In genomic region chr4:101199507-101200285, GRCh38 we compare ENCODE assay signal across 11 cellular contexts.
A peak's percentile ranks its signal among the peaks of the same experiment; 100 is the strongest.
DNase-seq lines count a peak whose midpoint lies in the region; ATAC-seq, FAIRE-seq and TF ChIP-seq lines count a peak whose summit lies in the region.
"Had no signal": no experiment of that assay in that cellular context is flagged by ENCODE, and none has a peak within 500 bp of the region (broad histone marks: within the 10 kb centered on the region; RNA-seq: fewer than 3 reads in every experiment).

No MANE protein-coding gene starts in this region.

- peak; percentile 75 for FAIRE-seq in endothelial cell of umbilical vein (lab: Jason Lieb, UNC)

- H3K27me3 Mint-ChIP-seq in Calu3 (ENCODE audit: unreplicated experiment), result no peaks in the 10 kb centered on the region

- peaks cover 19% of the 10 kb centered on the region for H3K4me1 ChIP-seq in endothelial cell of umbilical vein (ENCODE audit: control insufficient read depth, extremely low read depth, insufficient read depth, low read length)

- no peak for DNase-seq in Calu3
- DNase-seq in LHCN-M2 (ENCODE audit: low read depth), result peak; percentile 72
- peak; percentile 47 for DNase-seq in endothelial cell of umbilical vein (ENCODE audit: low read depth, low spot score)
- DNase-seq in myocyte (ENCODE audit: low read depth), result peak; percentile 53
- DNase-seq in germinal center (ENCODE audit: low spot score), result no peak
- DNase-seq in NCI-H446 (lab: John Stamatoyannopoulos, UW), result no peak
- no peak for DNase-seq in NCI-H446 treated with DMSO at 0.1 percent for 48 hours (lab: John Stamatoyannopoulos, UW)
- DNase-seq: activated CD8-positive, alpha-beta memory T cell treated with anti-CD3 and anti-CD28 coated beads, Interleukin-2, amount 50 U/mL, for 4 hours; aorta; occipital lobe had no signal

- CTCF ChIA-PET in Calu3 (lab: Charles Lee) (no interaction called here), endothelial cell of umbilical vein (lab: Charles Lee) (no interaction called here)

- H2AFZ ChIP-seq in endothelial cell of umbilical vein (ENCODE audit: low read depth, low read length), result no peak overlapping the region

- H3K9me3 Mint-ChIP-seq in Calu3 (ENCODE audit: low read depth, unreplicated experiment), result no peaks in the 10 kb centered on the region

- no peak overlapping the region for H3K9ac ChIP-seq in endothelial cell of umbilical vein (replicated peaks; ENCODE audit: extremely low read depth, insufficient read depth, low read length)

- intact Hi-C loops in Calu3 (cut with micrococcal nuclease; ENCODE audit: unreplicated experiment) (no loop called here), endothelial cell of umbilical vein (cut with micrococcal nuclease) (loop anchor here (5.0 kb wide), 1 partner anchor 148 kb away; the partner anchor contains the start of gene PPP3CA)

- no peaks in the 10 kb centered on the region for H3K9me3 ChIP-seq in endothelial cell of umbilical vein (replicated peaks; ENCODE audit: control insufficient read depth, insufficient read depth, low read length)

- no peak overlapping the region for H3K4me3 Mint-ChIP-seq in Calu3 (ENCODE audit: low read depth, unreplicated experiment)

- H3K4me2 ChIP-seq in endothelial cell of umbilical vein (ENCODE audit: insufficient read depth, low read length), result peak overlapping the region; percentile 81

- H3K27ac Mint-ChIP-seq in Calu3 (ENCODE audit: unreplicated experiment), result peak overlapping the region; percentile 94

- POLR2A ChIA-PET in endothelial cell of umbilical vein (lab: Charles Lee), result no interaction called here

- H3K9me1 ChIP-seq in endothelial cell of umbilical vein (replicated peaks; ENCODE audit: control insufficient read depth, extremely low read depth, insufficient read depth, low read length), result no peaks in the 10 kb centered on the region

- H3K27me3 ChIP-seq in endothelial cell of umbilical vein (ENCODE audit: control insufficient read depth in 2 of 2, insufficient read depth in 2 of 2, low read length in 2 of 2), result no peaks in the 10 kb centered on the region

- H3K36me3 Mint-ChIP-seq in Calu3 (ENCODE audit: insufficient read depth, unreplicated experiment), result no peaks in the 10 kb centered on the region

- no peaks in the 10 kb centered on the region for H4K20me1 ChIP-seq in endothelial cell of umbilical vein (replicated peaks; ENCODE audit: control insufficient read depth, extremely low read depth, insufficient read depth, low read length)

- H3K79me2 ChIP-seq in endothelial cell of umbilical vein (ENCODE audit: control insufficient read depth, insufficient read depth, low read length), result peaks cover 3% of the 10 kb centered on the region

- H3K4me1 Mint-ChIP-seq in Calu3 (ENCODE audit: low read depth, unreplicated experiment), result peaks cover 17% of the 10 kb centered on the region

- ATAC-seq in HG03521 (IDR thresholded peaks at IDR 0.05; ENCODE audit: unreplicated experiment), result no peak

- dilution Hi-C loops in endothelial cell of umbilical vein (cut with MboI; ENCODE audit: extremely low pct_ligation_motif_present, low sequenced_read_pairs), result no loop called here

- TF ChIP-seq POLR2A in endothelial cell of umbilical vein (IDR thresholded peaks at IDR 0.05; ENCODE audit: low read depth, low read length), result no peak

- BruUV-seq in Calu3 (replicated peaks; lab: Mats Ljungman, UMichigan) (no TSS peak), endothelial cell of umbilical vein (replicated peaks; lab: Mats Ljungman, UMichigan) (no TSS peak)

- peak overlapping the region; percentile 81 for H3K27ac ChIP-seq in endothelial cell of umbilical vein (ENCODE audit: insufficient read depth, low read depth, low read length)

- H3K36me3 ChIP-seq in endothelial cell of umbilical vein (ENCODE audit: control insufficient read depth in 2 of 2, extremely low read depth in 1 of 2, insufficient read depth in 2 of 2, low read length in 2 of 2), result no peaks in the 10 kb centered on the region

- TF ChIP-seq CTCF in Calu3 (IDR thresholded peaks at IDR 0.05; ENCODE audit: unreplicated experiment), result no peak
- no peak for TF ChIP-seq CTCF in endothelial cell of umbilical vein (IDR thresholded peaks at IDR 0.05; ENCODE audit: extremely low read depth in 1 of 2, insufficient read depth in 1 of 2, low read depth in 1 of 2, low read length in 2 of 2)

- no peak overlapping the region for H3K4me3 ChIP-seq in endothelial cell of umbilical vein (replicated peaks in 1 of 3; ENCODE audit: insufficient read depth in 1 of 3, low read depth in 1 of 3, low read length in 3 of 3)

TF ChIP-seq in endothelial cell of umbilical vein, 7 proteins besides CTCF, POLR2A, EP300 and RAD21:
- no peak for TF ChIP-seq GATA2 (IDR thresholded peaks at IDR 0.05; ENCODE audit: insufficient read depth, insufficient read length, low read depth, low read length)
- TF ChIP-seq FOS (IDR thresholded peaks at IDR 0.05; ENCODE audit: borderline replicate concordance, insufficient read depth, low read length), result no peak
- TF ChIP-seq MYC (IDR thresholded peaks at IDR 0.05; ENCODE audit: low read depth, low read length), result no peak
- no peak for TF ChIP-seq JUN (IDR thresholded peaks at IDR 0.05; ENCODE audit: borderline replicate concordance, insufficient read depth, insufficient read length, low read depth)
- no peak for TF ChIP-seq POLR2AphosphoS5 (IDR thresholded peaks at IDR 0.05; ENCODE audit: insufficient read depth, low read depth, low read length)
- no peak for TF ChIP-seq EZH2 (IDR thresholded peaks at IDR 0.05; ENCODE audit: borderline replicate concordance, low read depth, low read length, severe bottlenecking)
- no peak for TF ChIP-seq MAX (IDR thresholded peaks at IDR 0.05; ENCODE audit: insufficient read depth, insufficient read length)

Comparison
In these comparisons a context has a peak if more than half of its experiments do, and no peak if none do; other contexts are left out.
1. DNase-seq: peak in LHCN-M2 (single experiment), endothelial cell of umbilical vein (single experiment) and myocyte (single experiment); none in Calu3 (single experiment), germinal center (single experiment), NCI-H446 (0 of 2) and NCI-H446 treated with DMSO at 0.1 percent for 48 hours (single experiment).